17 cellular contexts compared by ENCODE assay signal in the genomic region with DNA sequence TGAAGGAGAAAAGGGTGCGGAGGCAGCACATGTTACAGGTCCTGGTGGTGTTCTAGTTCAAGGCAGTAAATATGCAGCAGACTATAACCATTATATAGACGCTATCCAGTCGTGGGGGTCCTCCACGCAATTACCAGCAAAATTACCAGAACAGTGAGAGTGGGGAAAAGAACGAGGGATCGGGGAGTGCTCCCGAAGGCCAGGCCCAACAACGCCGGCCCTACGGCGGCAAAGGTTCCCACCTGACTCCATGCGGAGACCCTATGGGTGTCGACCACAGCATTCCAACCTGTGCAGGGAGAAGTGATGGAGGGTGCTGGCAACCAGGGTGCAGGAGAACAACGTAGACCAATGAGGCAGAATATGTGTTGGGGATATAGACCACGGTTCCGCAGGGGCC.
A peak's percentile ranks its signal among the peaks of the same experiment; 100 is the strongest.
DNase-seq lines count a peak whose midpoint lies in the region; ATAC-seq and TF ChIP-seq lines count a peak whose summit lies in the region.
"Had no signal": no experiment of that assay in that cellular context is flagged by ENCODE, and none has a peak within 500 bp of the region (broad histone marks: within the 10 kb centered on the region; RNA-seq: fewer than 3 reads in every experiment).

No MANE protein-coding gene starts in this region.

- H3K4me1 ChIP-seq in GM23338 (ENCODE audit: insufficient read depth): peaks cover 8% of the 10 kb centered on the region; the same call in 1 of the 2 replicates
- H3K4me1 ChIP-seq: Caco-2 had no signal

- no peak for DNase-seq in GM23338 (ENCODE audit: low spot score)
- DNase-seq in ecto neural progenitor cell (ENCODE audit: low spot score): peak; percentile 39
- peak; percentile 59 for DNase-seq in osteocyte (ENCODE audit: extremely low spot score, unreplicated experiment)
- DNase-seq in activated CD4-positive, alpha-beta T cell treated with anti-CD3 and anti-CD28 coated beads, Interleukin-2, amount 10 ng/mL, durations not matched to agents 7 days and 5 days: no peak
- DNase-seq in inferior parietal cortex (ENCODE audit: extremely low spot score): no peak
- DNase-seq: AML-193; Caco-2; Calu3; CD4-positive, alpha-beta T cell; DMS79 treated with DMSO at 0.1 percent for 48 hours; GF-D8 had no signal

- no peak overlapping the region for H3K27ac ChIP-seq in GM23338 (ENCODE audit: low read depth)
- H3K27ac ChIP-seq: 22Rv1; A549; BLaER1 treated with 17β-estradiol and CSF1 and Interleukin-3, amounts not matched to agents 10 nM and 100 nM; C4-2B had no signal

- H3K4me2 ChIP-seq in GM23338: no peak overlapping the region
- H3K4me2 ChIP-seq: A549; BLaER1 treated with 17β-estradiol and CSF1 and Interleukin-3, amounts not matched to agents 10 nM and 100 nM had no signal

- CTCF ChIA-PET in activated CD4-positive, alpha-beta T cell treated with anti-CD3 and anti-CD28 coated beads, Interleukin-2, amount 10 ng/mL, durations not matched to agents 7 days and 5 days (lab: Charles Lee): no interaction called here

- H3K9me2 ChIP-seq in GM23338 (ENCODE audit: insufficient read depth): no peaks in the 10 kb centered on the region

- H3F3A ChIP-seq in GM23338 (replicated peaks; ENCODE audit: low read depth): no peaks in the 10 kb centered on the region

- no peak overlapping the region for H3K4me3 ChIP-seq in GM23338
- H3K4me3 ChIP-seq: A549; BLaER1 treated with 17β-estradiol and CSF1 and Interleukin-3, amounts not matched to agents 10 nM and 100 nM had no signal

- H3K4me1 Mint-ChIP-seq in GM23338 (peaks cover 8% of the 10 kb centered on the region), osteocyte (ENCODE audit: unreplicated experiment) (peaks cover 31% of the 10 kb centered on the region)
- no peaks in the 10 kb centered on the region for H3K4me1 Mint-ChIP-seq in activated CD4-positive, alpha-beta T cell treated with anti-CD3 and anti-CD28 coated beads, Interleukin-2, amount 10 ng/mL, durations not matched to agents 7 days and 5 days
- H3K4me1 Mint-ChIP-seq: B cell had no signal

- H3K4me3 Mint-ChIP-seq in GM23338 (no peak overlapping the region), osteocyte (ENCODE audit: unreplicated experiment) (no peak overlapping the region)
- no peak overlapping the region for H3K4me3 Mint-ChIP-seq in activated CD4-positive, alpha-beta T cell treated with anti-CD3 and anti-CD28 coated beads, Interleukin-2, amount 10 ng/mL, durations not matched to agents 7 days and 5 days
- H3K4me3 Mint-ChIP-seq: B cell; CD4-positive, alpha-beta T cell; CD8-positive, alpha-beta T cell had no signal

- no peaks in the 10 kb centered on the region for H3K36me3 ChIP-seq in GM23338 (ENCODE audit: insufficient read depth)
- H3K36me3 ChIP-seq: BLaER1 treated with 17β-estradiol and CSF1 and Interleukin-3, amounts not matched to agents 10 nM and 100 nM had no signal

- H3K9me3 Mint-ChIP-seq in GM23338: no peaks in the 10 kb centered on the region; the same call in 1 of the 3 replicates
- H3K9me3 Mint-ChIP-seq in osteocyte (ENCODE audit: unreplicated experiment): no peaks in the 10 kb centered on the region
- no peaks in the 10 kb centered on the region for H3K9me3 Mint-ChIP-seq in activated CD4-positive, alpha-beta T cell treated with anti-CD3 and anti-CD28 coated beads, Interleukin-2, amount 10 ng/mL, durations not matched to agents 7 days and 5 days
- H3K9me3 Mint-ChIP-seq: CD4-positive, alpha-beta T cell; CD8-positive, alpha-beta T cell had no signal

- H3K27me3 Mint-ChIP-seq in GM23338 (ENCODE audit: insufficient read depth, low read depth, poor library complexity) (peaks cover 14% of the 10 kb centered on the region), osteocyte (ENCODE audit: unreplicated experiment) (no peaks in the 10 kb centered on the region)
- H3K27me3 Mint-ChIP-seq in activated CD4-positive, alpha-beta T cell treated with anti-CD3 and anti-CD28 coated beads, Interleukin-2, amount 10 ng/mL, durations not matched to agents 7 days and 5 days: peaks cover 38% of the 10 kb centered on the region

- H2AFZ ChIP-seq in GM23338: peak overlapping the region; percentile 52; the same call in 1 of the 2 replicates

- no peak for ATAC-seq in GM23338
- ATAC-seq: A549; CD8-positive, alpha-beta T cell had no signal

- H4K20me1 ChIP-seq in GM23338 (replicated peaks; ENCODE audit: insufficient read depth): no peaks in the 10 kb centered on the region
- H4K20me1 ChIP-seq: BLaER1 treated with 17β-estradiol and CSF1 and Interleukin-3, amounts not matched to agents 10 nM and 100 nM had no signal

- H3K79me2 ChIP-seq in GM23338 (replicated peaks; ENCODE audit: insufficient read depth): no peaks in the 10 kb centered on the region

- no peaks in the 10 kb centered on the region for H3K27me3 ChIP-seq in GM23338 (ENCODE audit: insufficient read depth)
- H3K27me3 ChIP-seq: BLaER1 treated with 17β-estradiol and CSF1 and Interleukin-3, amounts not matched to agents 10 nM and 100 nM had no signal

- POLR2A ChIA-PET in activated CD4-positive, alpha-beta T cell treated with anti-CD3 and anti-CD28 coated beads, Interleukin-2, amount 10 ng/mL, durations not matched to agents 7 days and 5 days (lab: Charles Lee): no interaction called here

- no peaks in the 10 kb centered on the region; the same call in 2 of the 3 replicates for H3K36me3 Mint-ChIP-seq in GM23338 (ENCODE audit: low read depth)
- no peaks in the 10 kb centered on the region for H3K36me3 Mint-ChIP-seq in osteocyte (ENCODE audit: unreplicated experiment)
- no peaks in the 10 kb centered on the region for H3K36me3 Mint-ChIP-seq in activated CD4-positive, alpha-beta T cell treated with anti-CD3 and anti-CD28 coated beads, Interleukin-2, amount 10 ng/mL, durations not matched to agents 7 days and 5 days (ENCODE audit: low read depth)
- H3K36me3 Mint-ChIP-seq: CD8-positive, alpha-beta T cell had no signal

- no peak overlapping the region for H3K27ac Mint-ChIP-seq in GM23338
- no peak overlapping the region for H3K27ac Mint-ChIP-seq in osteocyte (ENCODE audit: unreplicated experiment)
- H3K27ac Mint-ChIP-seq in activated CD4-positive, alpha-beta T cell treated with anti-CD3 and anti-CD28 coated beads, Interleukin-2, amount 10 ng/mL, durations not matched to agents 7 days and 5 days: no peak overlapping the region
- H3K27ac Mint-ChIP-seq: B cell; CD4-positive, alpha-beta T cell; CD8-positive, alpha-beta T cell had no signal

- TF ChIP-seq CTCF in GM23338 (conservative IDR thresholded peaks at IDR 0.05; ENCODE audit: low read depth in 2 of 2): no peak
- no peak for TF ChIP-seq CTCF in osteocyte (IDR thresholded peaks at IDR 0.05)

TF ChIP-seq in GM23338, 12 proteins besides CTCF, POLR2A, EP300 and RAD21 (continues in another document):
- TF ChIP-seq EZH2phosphoT487 (IDR thresholded peaks at IDR 0.05; ENCODE audit: unreplicated experiment): no peak
- no peak for TF ChIP-seq ETS1 (IDR thresholded peaks at IDR 0.05)
- no peak for TF ChIP-seq POLR2AphosphoS5 (IDR thresholded peaks at IDR 0.05; ENCODE audit: low read depth)
- no peak for TF ChIP-seq CREB1 (CRISPR knock-in tag; IDR thresholded peaks at IDR 0.05; ENCODE audit: low read depth)
- no peak for TF ChIP-seq STAT1 (IDR thresholded peaks at IDR 0.05; ENCODE audit: unreplicated experiment)
- TF ChIP-seq JUNB (IDR thresholded peaks at IDR 0.05; ENCODE audit: unreplicated experiment): no peak
- no peak for TF ChIP-seq EZH2 (IDR thresholded peaks at IDR 0.05; ENCODE audit: low read depth, unreplicated experiment)
- TF ChIP-seq ZNF114 (CRISPR knock-in tag; IDR thresholded peaks at IDR 0.05): no peak
- TF ChIP-seq NANOG (IDR thresholded peaks at IDR 0.05; ENCODE audit: borderline replicate concordance): no peak
- no peak for TF ChIP-seq ZNF331 (CRISPR knock-in tag; IDR thresholded peaks at IDR 0.05; ENCODE audit: low read depth)
- TF ChIP-seq REST (IDR thresholded peaks at IDR 0.05; ENCODE audit: unreplicated experiment): no peak

Comparison
In these comparisons a context has a peak if more than half of its experiments do, and no peak if none do; other contexts are left out.
1. DNase-seq: peak in ecto neural progenitor cell (single experiment) and osteocyte (single experiment); none in GM23338 (single experiment), activated CD4-positive, alpha-beta T cell treated with anti-CD3 and anti-CD28 coated beads, Interleukin-2, amount 10 ng/mL, durations not matched to agents 7 days and 5 days (single experiment) and inferior parietal cortex (single experiment).